27 cellular contexts compared by ENCODE assay signal in genomic region chr5:74653991-74654390, GRCh38.
"Had no signal": no experiment of that assay in that cellular context is flagged by ENCODE, and none has a peak within 500 bp of the region (broad histone marks: within the 10 kb centered on the region; RNA-seq: fewer than 3 reads in every experiment).

No MANE protein-coding gene starts in this region.

- H3K9me3 ChIP-seq: heart right ventricle, left lung, lower lobe of right lung, ovary, prostate gland, stomach, testis, tibial artery, uterus had no signal

- H3K27ac ChIP-seq: heart right ventricle, hepatocyte, left lung, lower lobe of right lung, ovary, prostate gland, skin epidermis, stomach, testis, tibial artery, uterus had no signal

- DNase-seq: heart right ventricle; islet precursor cell; left cardiac atrium; left lung; lower lobe of right lung; mammary epithelial cell; mesenchymal stem cell; naive thymus-derived CD8-positive, alpha-beta T cell; nephron progenitor cell; ovary; retina; right cardiac atrium; stimulated activated CD4-positive, alpha-beta T cell treated with anti-CD3 and anti-CD28 coated beads, Interleukin-12 subunit alpha, Interleukin-12 subunit beta, amount 100 ng/mL, for 4 hours; stimulated activated CD4-positive, alpha-beta T cell treated with anti-CD3 and anti-CD28 coated beads, Interleukin-15, amount 100 ng/mL, for 24 hours; stimulated activated CD4-positive, alpha-beta T cell treated with anti-CD3 and anti-CD28 coated beads, Interleukin-2, amount 100 ng/mL, for 24 hours; stimulated activated CD4-positive, alpha-beta T cell treated with anti-CD3 and anti-CD28 coated beads, Interleukin-4, amount 100 ng/mL, for 1 hour; stimulated activated naive B cell treated with anti-CD40 and anti-IgM and Interleukin-4, amounts not matched to agents 10 μg/mL and 1 μg/mL and 100 μg/mL, for 72 hours; stimulated activated naive CD8-positive, alpha-beta T cell treated with anti-CD3 and anti-CD28 coated beads, Interleukin-15, Interleukin-2, amounts not matched to agents 100 U/mL and 50 U/mL, for 24 hours; stomach; testis; tibial artery; uterus had no signal

- H3K4me3 ChIP-seq: heart right ventricle, hepatocyte, left lung, lower lobe of right lung, ovary, prostate gland, skin epidermis, stomach, testis, tibial artery, uterus had no signal

- H3K4me2 ChIP-seq: hepatocyte had no signal

- H3K79me2 ChIP-seq: hepatocyte had no signal

- H3K27me3 Mint-ChIP-seq: type B pancreatic cell had no signal

- ATAC-seq: heart right ventricle; left cardiac atrium; left lung; lower lobe of right lung; naive thymus-derived CD8-positive, alpha-beta T cell; right cardiac atrium; sciatic nerve; stimulated activated naive B cell treated with anti-CD40 and anti-IgM and Interleukin-4, amounts not matched to agents 10 μg/mL and 1 μg/mL and 100 μg/mL, for 72 hours; stimulated activated naive CD8-positive, alpha-beta T cell treated with anti-CD3 and anti-CD28 coated beads, Interleukin-15, Interleukin-2, amounts not matched to agents 100 U/mL and 50 U/mL, for 24 hours had no signal

- H3K36me3 ChIP-seq: heart right ventricle, left lung, lower lobe of right lung, ovary, prostate gland, stomach, tibial artery, uterus had no signal

- H3K4me3 Mint-ChIP-seq: naive thymus-derived CD8-positive, alpha-beta T cell; nephron progenitor cell; stimulated activated naive B cell treated with anti-CD40 and anti-IgM and Interleukin-4, amounts not matched to agents 10 μg/mL and 1 μg/mL and 100 μg/mL, for 72 hours; type B pancreatic cell had no signal

- H3K27me3 ChIP-seq: heart right ventricle, hepatocyte, left lung, ovary, stomach, testis, tibial artery, uterus had no signal

- H3K9me3 Mint-ChIP-seq: naive thymus-derived CD8-positive, alpha-beta T cell; stimulated activated naive B cell treated with anti-CD40 and anti-IgM and Interleukin-4, amounts not matched to agents 10 μg/mL and 1 μg/mL and 100 μg/mL, for 72 hours; type B pancreatic cell had no signal

- H2AFZ ChIP-seq: hepatocyte had no signal

- H3K27ac Mint-ChIP-seq: nephron progenitor cell; stimulated activated naive B cell treated with anti-CD40 and anti-IgM and Interleukin-4, amounts not matched to agents 10 μg/mL and 1 μg/mL and 100 μg/mL, for 72 hours; type B pancreatic cell had no signal

- H3K4me1 Mint-ChIP-seq: naive thymus-derived CD8-positive, alpha-beta T cell; stimulated activated naive B cell treated with anti-CD40 and anti-IgM and Interleukin-4, amounts not matched to agents 10 μg/mL and 1 μg/mL and 100 μg/mL, for 72 hours had no signal

- H3K36me3 Mint-ChIP-seq: naive thymus-derived CD8-positive, alpha-beta T cell; stimulated activated naive B cell treated with anti-CD40 and anti-IgM and Interleukin-4, amounts not matched to agents 10 μg/mL and 1 μg/mL and 100 μg/mL, for 72 hours; type B pancreatic cell had no signal

- H3K4me1 ChIP-seq: prostate gland, testis, uterus had no signal
